Comparison of ENCODE assay signal across 8 cellular contexts in the genomic region with DNA sequence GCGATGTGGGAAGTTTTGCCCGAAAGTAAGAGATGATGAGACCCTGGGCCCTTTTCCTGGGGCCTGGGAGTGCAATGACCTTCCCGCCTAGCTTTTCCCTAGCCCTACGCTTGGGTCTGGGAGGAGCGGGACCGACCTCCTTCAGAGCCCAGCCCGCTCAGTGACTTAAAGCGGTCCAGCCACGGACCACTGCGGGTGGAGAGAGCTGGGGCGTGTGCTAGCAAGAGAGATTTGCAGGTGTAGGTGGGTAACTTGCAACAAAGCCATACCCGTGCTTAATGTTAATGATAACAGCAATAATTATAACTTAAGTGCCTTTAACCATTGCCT. TPM values are rescaled to one million over a fixed set of nuclear protein-coding genes. Genes with fewer than 3 reads are reported as not detected.
DNase-seq lines count a peak whose midpoint lies in the region; ATAC-seq and FAIRE-seq lines count a peak whose summit lies in the region.

No MANE protein-coding gene starts in this region.

- DNase-seq in T-helper 2 cell treated with Interferon-gamma antibody and Interleukin-4, amounts not matched to agents 5 μg/mL and 100 μg/mL, for 36 hours (ENCODE audit: low spot score): no peak
- DNase-seq in T-helper 2 cell (no peak), RCC 7860 (ENCODE audit: low spot score) (no peak), NCI-H1417 (lab: John Stamatoyannopoulos, UW) (no peak)

- H3K9ac ChIP-seq in iPS-18a (ENCODE audit: low read length): peak overlapping the region; percentile 45
- H3K9ac ChIP-seq in subcutaneous abdominal adipose tissue (ENCODE audit: low read length in 5 of 5): no peak overlapping the region

- FAIRE-seq in RCC 7860 (lab: Jason Lieb, UNC): no peak

- peaks cover 53% of the 10 kb centered on the region for H3K27me3 Mint-ChIP-seq in T-helper 2 cell treated with Interferon-gamma antibody and Interleukin-4, amounts not matched to agents 5 μg/mL and 100 μg/mL, for 36 hours (ENCODE audit: low read depth)
- H3K27me3 Mint-ChIP-seq in activated T-helper 17 cell treated with anti-CD3 and anti-CD28 coated beads, Interleukin-2, amount 50 U/mL, for 72 hours: peaks cover 12% of the 10 kb centered on the region

- peaks cover 15% of the 10 kb centered on the region for H3K4me1 Mint-ChIP-seq in T-helper 2 cell treated with Interferon-gamma antibody and Interleukin-4, amounts not matched to agents 5 μg/mL and 100 μg/mL, for 36 hours (ENCODE audit: low read depth)
- H3K4me1 Mint-ChIP-seq in activated T-helper 17 cell treated with anti-CD3 and anti-CD28 coated beads, Interleukin-2, amount 50 U/mL, for 72 hours: peaks cover 5% of the 10 kb centered on the region

- H3K4me3 Mint-ChIP-seq in T-helper 2 cell treated with Interferon-gamma antibody and Interleukin-4, amounts not matched to agents 5 μg/mL and 100 μg/mL, for 36 hours: peak overlapping the region; percentile 68
- peak overlapping the region; percentile 86 for H3K4me3 Mint-ChIP-seq in activated T-helper 17 cell treated with anti-CD3 and anti-CD28 coated beads, Interleukin-2, amount 50 U/mL, for 72 hours

- H3K36me3 ChIP-seq in iPS-18a (ENCODE audit: control insufficient read depth, low read depth, low read length): no peaks in the 10 kb centered on the region
- H3K36me3 ChIP-seq in subcutaneous abdominal adipose tissue (ENCODE audit: control insufficient read depth in 5 of 5, insufficient read depth in 5 of 5, low read length in 5 of 5): no peaks in the 10 kb centered on the region

- no peaks in the 10 kb centered on the region for H3K9me3 Mint-ChIP-seq in T-helper 2 cell treated with Interferon-gamma antibody and Interleukin-4, amounts not matched to agents 5 μg/mL and 100 μg/mL, for 36 hours
- H3K9me3 Mint-ChIP-seq in activated T-helper 17 cell treated with anti-CD3 and anti-CD28 coated beads, Interleukin-2, amount 50 U/mL, for 72 hours: no peaks in the 10 kb centered on the region

- H3K27ac Mint-ChIP-seq in T-helper 2 cell treated with Interferon-gamma antibody and Interleukin-4, amounts not matched to agents 5 μg/mL and 100 μg/mL, for 36 hours: no peak overlapping the region
- H3K27ac Mint-ChIP-seq in activated T-helper 17 cell treated with anti-CD3 and anti-CD28 coated beads, Interleukin-2, amount 50 U/mL, for 72 hours: no peak overlapping the region

- peaks cover 19% of the 10 kb centered on the region for H3K27me3 ChIP-seq in iPS-18a (ENCODE audit: control insufficient read depth, insufficient read depth, low read length)
- H3K27me3 ChIP-seq in subcutaneous abdominal adipose tissue (ENCODE audit: control insufficient read depth in 5 of 5, insufficient read depth in 4 of 5, low read length in 5 of 5): peaks cover 0 to 4% (median 2%) of the 10 kb centered on the region in 5 donors

- peak; percentile 29 for ATAC-seq in HG03060 (IDR thresholded peaks at IDR 0.05; ENCODE audit: low read depth, unreplicated experiment)
- ATAC-seq in activated T-helper 17 cell treated with anti-CD3 and anti-CD28 coated beads, Interleukin-2, amount 50 U/mL, for 72 hours (replicated peaks): peak; percentile 44

- no peak overlapping the region for H3K27ac ChIP-seq in iPS-18a (ENCODE audit: low read length)
- peak overlapping the region; percentile 50 for H3K27ac ChIP-seq in subcutaneous abdominal adipose tissue (ENCODE audit: low read depth, low read length)

- H3K4me1 ChIP-seq in iPS-18a (ENCODE audit: control insufficient read depth, low read depth, low read length) (peaks cover 11% of the 10 kb centered on the region), subcutaneous abdominal adipose tissue (ENCODE audit: control insufficient read depth in 5 of 5, insufficient read depth in 5 of 5, low read length in 5 of 5) (peaks cover 0 to 27% (median 25%) of the 10 kb centered on the region in 5 donors)

- peak overlapping the region; percentile 79 for H3K4me3 ChIP-seq in iPS-18a (ENCODE audit: low read length)
- peak overlapping the region; percentile 78 to 84 (median 82) for H3K4me3 ChIP-seq in subcutaneous abdominal adipose tissue (ENCODE audit: low read depth in 1 of 5, low read length in 5 of 5)

- H3K9me3 ChIP-seq in iPS-18a (ENCODE audit: control insufficient read depth, low read depth, low read length): no peaks in the 10 kb centered on the region
- H3K9me3 ChIP-seq in subcutaneous abdominal adipose tissue (ENCODE audit: control insufficient read depth in 5 of 5, low read length in 5 of 5): no peaks in the 10 kb centered on the region

- H3K36me3 Mint-ChIP-seq in T-helper 2 cell treated with Interferon-gamma antibody and Interleukin-4, amounts not matched to agents 5 μg/mL and 100 μg/mL, for 36 hours (ENCODE audit: low read depth): no peaks in the 10 kb centered on the region
- H3K36me3 Mint-ChIP-seq in activated T-helper 17 cell treated with anti-CD3 and anti-CD28 coated beads, Interleukin-2, amount 50 U/mL, for 72 hours (ENCODE audit: low read depth): no peaks in the 10 kb centered on the region

RNA-seq across cellular contexts. Expression of a gene that starts 0.5 kb away (rescaled TPM):
- under 1 TPM; 0.58 to 0.65 TPM for total RNA-seq in activated T-helper 17 cell treated with anti-CD3 and anti-CD28 coated beads, Interleukin-2, amount 50 U/mL, for 72 hours
